7 cellular contexts compared by ENCODE assay signal in the genomic region with DNA sequence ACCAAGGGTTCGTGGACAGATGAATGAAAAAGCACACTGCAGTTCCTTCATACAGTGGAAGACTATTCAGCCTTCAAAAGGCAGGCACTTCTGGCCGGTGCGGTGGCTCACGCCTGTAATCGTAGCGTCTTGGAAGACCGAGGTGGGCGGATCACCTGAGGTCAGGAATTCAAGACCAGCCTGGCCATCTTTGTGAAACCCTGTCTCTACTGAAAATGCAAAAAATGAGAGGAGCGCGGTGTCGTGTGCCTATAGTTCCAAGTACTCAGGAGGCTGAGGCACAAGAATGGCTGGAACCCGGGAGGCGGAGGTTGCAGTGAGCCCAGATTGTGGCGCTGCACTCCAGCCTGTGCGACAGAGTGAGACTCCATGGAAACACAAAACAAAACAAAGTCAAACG.
DNase-seq lines count a peak whose midpoint lies in the region; FAIRE-seq and TF ChIP-seq lines count a peak whose summit lies in the region.
"Not testable (repeated sequence)": the region's sequence is repeated elsewhere in the genome, so short reads cannot be mapped to it uniquely, and the experiment has no call there.

No MANE protein-coding gene starts in this region.

- H3K9me3 Mint-ChIP-seq in activated CD4-positive, alpha-beta T cell treated with anti-CD3 and anti-CD28 coated beads, Interleukin-2, amount 10 ng/mL, durations not matched to agents 24 days and 14 days; astrocyte (ENCODE audit: unreplicated experiment); osteocyte (ENCODE audit: unreplicated experiment); type B pancreatic cell: not testable (repeated sequence)

- not testable (repeated sequence) for H3K23ac ChIP-seq in trophoblast cell (ENCODE audit: low read length)

- intact Hi-C loops in activated CD4-positive, alpha-beta T cell treated with anti-CD3 and anti-CD28 coated beads, Interleukin-2, amount 10 ng/mL, durations not matched to agents 24 days and 14 days (cut with micrococcal nuclease), result not testable (repeated sequence)

- WGBS in trophoblast cell (ENCODE audit: extremely low coverage, insufficient coverage, insufficient read length), result no CpG with 5 or more reads among the region's 16 CpGs

- not testable (repeated sequence) for H2BK12ac ChIP-seq in trophoblast cell (ENCODE audit: low read length)

- not testable (repeated sequence) for H3K4me1 ChIP-seq in astrocyte (ENCODE audit: insufficient read depth, low read length); right atrium auricular region; trophoblast cell (ENCODE audit: control insufficient read depth in 1 of 2, insufficient read depth in 2 of 2, low read length in 2 of 2)

- H2AK5ac ChIP-seq in trophoblast cell (ENCODE audit: low read length), result not testable (repeated sequence)

- H3K36me3 ChIP-seq in astrocyte (ENCODE audit: insufficient read depth, low read length); right atrium auricular region; trophoblast cell (ENCODE audit: control insufficient read depth in 1 of 2, insufficient read depth in 2 of 2, low read length in 2 of 2): not testable (repeated sequence)

- not testable (repeated sequence) for H3K14ac ChIP-seq in trophoblast cell (ENCODE audit: low read length)

- not testable (repeated sequence) for H3K27ac ChIP-seq in astrocyte (ENCODE audit: low read depth, low read length); right atrium auricular region; trophoblast cell (ENCODE audit: low read depth, low read length)

- not testable (repeated sequence) for H3K36me3 Mint-ChIP-seq in activated CD4-positive, alpha-beta T cell treated with anti-CD3 and anti-CD28 coated beads, Interleukin-2, amount 10 ng/mL, durations not matched to agents 24 days and 14 days (ENCODE audit: low read depth); astrocyte (ENCODE audit: low read depth, unreplicated experiment); osteocyte (ENCODE audit: unreplicated experiment); type B pancreatic cell

- H3K27me3 Mint-ChIP-seq in activated CD4-positive, alpha-beta T cell treated with anti-CD3 and anti-CD28 coated beads, Interleukin-2, amount 10 ng/mL, durations not matched to agents 24 days and 14 days; osteocyte (ENCODE audit: unreplicated experiment): not testable (repeated sequence)
- peaks cover 37% of the 10 kb centered on the region for H3K27me3 Mint-ChIP-seq in astrocyte (ENCODE audit: low read depth, unreplicated experiment)
- H3K27me3 Mint-ChIP-seq in type B pancreatic cell, result peaks cover 41% of the 10 kb centered on the region

- H4K91ac ChIP-seq in trophoblast cell (ENCODE audit: low read depth, low read length), result not testable (repeated sequence)

- H2AFZ ChIP-seq in astrocyte (ENCODE audit: low read depth, low read length); trophoblast cell (ENCODE audit: insufficient read depth, low read length, poor library complexity): not testable (repeated sequence)

- H3K18ac ChIP-seq in trophoblast cell (ENCODE audit: low read length), result not testable (repeated sequence)

- not testable (repeated sequence) for H3K4me2 ChIP-seq in astrocyte (ENCODE audit: low read length); trophoblast cell (ENCODE audit: low read length)

- not testable (repeated sequence) for H3K27me3 ChIP-seq in astrocyte (ENCODE audit: insufficient read depth, low read length); right atrium auricular region; trophoblast cell (ENCODE audit: insufficient read depth, low read length)

- TF ChIP-seq CTCF in astrocyte (IDR thresholded peaks at IDR 0.05; ENCODE audit: insufficient read depth, low read depth, low read length); right atrium auricular region (IDR thresholded peaks at IDR 0.05); osteocyte (IDR thresholded peaks at IDR 0.05); type B pancreatic cell (conservative IDR thresholded peaks at IDR 0.05): not testable (repeated sequence)

- not testable (repeated sequence) for H2BK5ac ChIP-seq in trophoblast cell (ENCODE audit: low read depth, low read length, poor library complexity)

- H3K27ac Mint-ChIP-seq in activated CD4-positive, alpha-beta T cell treated with anti-CD3 and anti-CD28 coated beads, Interleukin-2, amount 10 ng/mL, durations not matched to agents 24 days and 14 days; astrocyte (ENCODE audit: unreplicated experiment); osteocyte (ENCODE audit: unreplicated experiment); type B pancreatic cell: not testable (repeated sequence)

- not testable (repeated sequence) for H3K79me2 ChIP-seq in astrocyte (ENCODE audit: insufficient read depth, low read length); trophoblast cell (ENCODE audit: control insufficient read depth, insufficient read depth, low read length, poor library complexity)

- DNase-seq in activated CD4-positive, alpha-beta T cell treated with anti-CD3 and anti-CD28 coated beads, Interleukin-2, amount 10 ng/mL, durations not matched to agents 24 days and 14 days, result peak; percentile 16
- not testable (repeated sequence) for DNase-seq in astrocyte (ENCODE audit: low read depth)
- DNase-seq in right atrium auricular region (ENCODE audit: low spot score) (peak; percentile 9), osteocyte (ENCODE audit: extremely low spot score, unreplicated experiment) (peak; percentile 42), trophoblast cell (peak; percentile 78 to 80), type B pancreatic cell (ENCODE audit: extremely low spot score, unreplicated experiment) (peak; percentile 13), ureter (ENCODE audit: low spot score) (peak; percentile 9)

- not testable (repeated sequence) for H3K9me3 ChIP-seq in astrocyte (ENCODE audit: insufficient read depth, low read depth, low read length); right atrium auricular region; trophoblast cell (ENCODE audit: insufficient read depth, low read depth, low read length)

- not testable (repeated sequence) for H4K8ac ChIP-seq in trophoblast cell (ENCODE audit: low read depth, low read length)

- not testable (repeated sequence) for H3K4ac ChIP-seq in trophoblast cell (ENCODE audit: low read depth, low read length)

- H2BK120ac ChIP-seq in trophoblast cell (ENCODE audit: insufficient read depth, low read length, poor library complexity), result not testable (repeated sequence)

- H3K4me1 Mint-ChIP-seq in activated CD4-positive, alpha-beta T cell treated with anti-CD3 and anti-CD28 coated beads, Interleukin-2, amount 10 ng/mL, durations not matched to agents 24 days and 14 days; astrocyte (ENCODE audit: low read depth, unreplicated experiment); osteocyte (ENCODE audit: unreplicated experiment); type B pancreatic cell (ENCODE audit: unreplicated experiment): not testable (repeated sequence)

- not testable (repeated sequence) for H4K12ac ChIP-seq in trophoblast cell (ENCODE audit: low read depth, low read length)

- not testable (repeated sequence) for H3K9ac ChIP-seq in astrocyte (ENCODE audit: low read length); trophoblast cell (ENCODE audit: low read length)

- FAIRE-seq in astrocyte (lab: Jason Lieb, UNC), result not testable (repeated sequence)

- not testable (repeated sequence) for H4K20me1 ChIP-seq in astrocyte (ENCODE audit: insufficient read depth, low read length)

- not testable (repeated sequence) for H3K79me1 ChIP-seq in trophoblast cell (ENCODE audit: low read length)

- not testable (repeated sequence) for H3K4me3 ChIP-seq in astrocyte (ENCODE audit: insufficient read depth, low read depth, low read length); right atrium auricular region; trophoblast cell (ENCODE audit: low read depth, low read length)

- not testable (repeated sequence) for H3K4me3 Mint-ChIP-seq in activated CD4-positive, alpha-beta T cell treated with anti-CD3 and anti-CD28 coated beads, Interleukin-2, amount 10 ng/mL, durations not matched to agents 24 days and 14 days; osteocyte (ENCODE audit: unreplicated experiment); type B pancreatic cell
- H3K4me3 Mint-ChIP-seq in astrocyte (ENCODE audit: unreplicated experiment), result peak overlapping the region; percentile 34
